In genomic region chr2:226874749-226875148, GRCh38 we compare ENCODE assay signal across 24 cellular contexts.
"Had no signal": no experiment of that assay in that cellular context is flagged by ENCODE, and none has a peak within 500 bp of the region (broad histone marks: within the 10 kb centered on the region; RNA-seq: fewer than 3 reads in every experiment).

No MANE protein-coding gene starts in this region.

- FAIRE-seq: islet of Langerhans had no signal

- H3K4me1 ChIP-seq: foreskin keratinocyte, right atrium auricular region, transverse colon, vagina had no signal

- DNase-seq: activated CD4-positive, alpha-beta T cell treated with anti-CD3 and anti-CD28 coated beads for 1 hour; activated CD8-positive, alpha-beta memory T cell treated with anti-CD3 and anti-CD28 coated beads for 24 hours; aorta; cerebellar nuclear complex; cortex of kidney; foreskin keratinocyte; glutamatergic neuron; hippocampal formation; left cardiac atrium; nephron progenitor cell; occipital lobe; stimulated activated CD4-positive, alpha-beta T cell treated with anti-CD3 and anti-CD28 coated beads, Interleukin-12 subunit alpha, Interleukin-12 subunit beta, amount 100 ng/mL, for 4 hours; stimulated activated CD4-positive, alpha-beta T cell treated with anti-CD3 and anti-CD28 coated beads, Interleukin-1b, Interleukin-23, amount 100 ng/mL, for 48 hours; stimulated activated naive CD4-positive, alpha-beta T cell treated with Interleukin-2 at 50 U/mL for 16 hours; SW 1271; T-helper 2 cell; transverse colon had no signal

- H3K9me3 Mint-ChIP-seq: activated T-helper 1 cell treated with anti-CD3 and anti-CD28 coated beads, Interleukin-12 subunit alpha, Interleukin-12 subunit beta, Interleukin-2, Interleukin-4 antibody, amounts not matched to agents 30 ng/mL and 10 ng/mL and 1 ng/mL, durations not matched to agents 14 hours and 24 hours and 36 hours; mesothelial cell of epicardium; nephron progenitor cell had no signal

- H3K4me3 Mint-ChIP-seq: activated T-helper 1 cell treated with anti-CD3 and anti-CD28 coated beads, Interleukin-12 subunit alpha, Interleukin-12 subunit beta, Interleukin-2, Interleukin-4 antibody, amounts not matched to agents 30 ng/mL and 10 ng/mL and 1 ng/mL, durations not matched to agents 14 hours and 24 hours and 36 hours; mesothelial cell of epicardium; nephron progenitor cell had no signal

- H3K4me1 Mint-ChIP-seq: mesothelial cell of epicardium, nephron progenitor cell had no signal

- H3K27me3 ChIP-seq: foreskin keratinocyte, right atrium auricular region, transverse colon, vagina had no signal

- H3K27ac ChIP-seq: foreskin keratinocyte, right atrium auricular region, transverse colon, vagina, VCaP had no signal

- H3K27me3 Mint-ChIP-seq: progenitor cell of endocrine pancreas had no signal

- ATAC-seq: foreskin keratinocyte had no signal

- H3K27ac Mint-ChIP-seq: activated T-helper 1 cell treated with anti-CD3 and anti-CD28 coated beads, Interleukin-12 subunit alpha, Interleukin-12 subunit beta, Interleukin-2, Interleukin-4 antibody, amounts not matched to agents 30 ng/mL and 10 ng/mL and 1 ng/mL, durations not matched to agents 14 hours and 24 hours and 36 hours; mesothelial cell of epicardium; nephron progenitor cell had no signal

- H3K4me3 ChIP-seq: right atrium auricular region, transverse colon, vagina had no signal

- H3K36me3 ChIP-seq: right atrium auricular region, transverse colon, vagina had no signal
